Comparison of ENCODE assay signal across 21 cellular contexts in the genomic region with DNA sequence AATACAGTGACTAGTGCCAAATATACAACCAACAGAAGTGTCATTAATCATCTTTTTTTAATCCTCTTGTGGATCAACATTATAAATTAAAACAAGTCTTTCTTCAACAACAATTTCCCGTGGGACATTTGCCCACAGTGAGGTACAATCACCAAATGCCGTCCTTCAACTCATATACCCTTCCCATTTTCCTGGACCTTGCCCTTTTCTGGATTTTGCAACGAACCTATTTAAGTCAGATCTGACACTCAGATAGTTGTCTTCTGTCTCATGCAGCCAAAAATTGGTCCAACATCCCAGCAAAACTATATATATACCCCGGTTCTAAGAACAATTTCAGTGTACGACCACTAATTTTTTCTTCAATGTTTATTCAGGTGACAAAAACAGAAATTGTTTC.
A peak's percentile ranks its signal among the peaks of the same experiment; 100 is the strongest.
DNase-seq lines count a peak whose midpoint lies in the region; ATAC-seq and TF ChIP-seq lines count a peak whose summit lies in the region.
"Had no signal": no experiment of that assay in that cellular context is flagged by ENCODE, and none has a peak within 500 bp of the region (broad histone marks: within the 10 kb centered on the region; RNA-seq: fewer than 3 reads in every experiment).

No MANE protein-coding gene starts in this region.

- H3K4me1 ChIP-seq in GM23338 (ENCODE audit: insufficient read depth) (no peaks in the 10 kb centered on the region), OCI-LY3 (ENCODE audit: low read length) (peaks cover 10% of the 10 kb centered on the region), right lobe of liver (no peaks in the 10 kb centered on the region), heart left ventricle (no peaks in the 10 kb centered on the region)
- H3K4me1 ChIP-seq: BE2C; BLaER1 treated with 17β-estradiol and CSF1 and Interleukin-3, amounts not matched to agents 10 nM and 100 nM had no signal

- no peaks in the 10 kb centered on the region for H3K27me3 ChIP-seq in GM23338 (ENCODE audit: insufficient read depth)
- H3K27me3 ChIP-seq in OCI-LY3 (ENCODE audit: low read depth, low read length): no peaks in the 10 kb centered on the region
- no peaks in the 10 kb centered on the region for H3K27me3 ChIP-seq in right lobe of liver
- H3K27me3 ChIP-seq in heart left ventricle: no peaks in the 10 kb centered on the region
- H3K27me3 ChIP-seq: BE2C; BLaER1 treated with 17β-estradiol and CSF1 and Interleukin-3, amounts not matched to agents 10 nM and 100 nM had no signal

- TF ChIP-seq POLR2A in right lobe of liver (IDR thresholded peaks at IDR 0.05) (no peak), heart left ventricle (IDR thresholded peaks at IDR 0.05) (no peak)

- H3K9me3 ChIP-seq in OCI-LY3 (ENCODE audit: insufficient read depth, low read length): no peaks in the 10 kb centered on the region
- no peaks in the 10 kb centered on the region for H3K9me3 ChIP-seq in right lobe of liver
- H3K9me3 ChIP-seq in heart left ventricle: no peaks in the 10 kb centered on the region
- H3K9me3 ChIP-seq: BE2C; BLaER1 treated with 17β-estradiol and CSF1 and Interleukin-3, amounts not matched to agents 10 nM and 100 nM had no signal

- ATAC-seq in GM23338: no peak
- ATAC-seq in left lobe of liver: peak; percentile 73
- ATAC-seq in right lobe of liver: peak in 3 of 4 donors; percentile 48 to 74 (median 70)
- ATAC-seq in heart left ventricle: no peak
- no peak for ATAC-seq in HG03342 (IDR thresholded peaks at IDR 0.05; ENCODE audit: unreplicated experiment)
- ATAC-seq: GM12878, HCT116 had no signal

- DNase-seq in GM23338 (ENCODE audit: low spot score) (no peak), left lobe of liver (ENCODE audit: low spot score) (no peak), right lobe of liver (no peak), heart left ventricle (no peak), AML-193 (lab: John Stamatoyannopoulos, UW) (no peak)
- DNase-seq in activated CD8-positive, alpha-beta memory T cell treated with anti-CD3 and anti-CD28 coated beads, Interleukin-2, amount 50 U/mL, for 4 hours: no peak
- DNase-seq: BE2C; CD4-positive, alpha-beta T cell; CD8-positive, alpha-beta memory T cell; DMS 273 treated with DMSO at 0.1 percent for 48 hours; DMS79; EL; GDM1; GM23248; H9 had no signal

- no peak overlapping the region for H3K4me3 Mint-ChIP-seq in GM23338
- H3K4me3 Mint-ChIP-seq: CD14-positive monocyte; CD4-positive, alpha-beta T cell; CD8-positive, alpha-beta memory T cell; H9 had no signal

- H3K9me2 ChIP-seq in GM23338 (ENCODE audit: insufficient read depth): no peaks in the 10 kb centered on the region

- no peak overlapping the region for H3K27ac Mint-ChIP-seq in GM23338
- H3K27ac Mint-ChIP-seq: CD14-positive monocyte; CD4-positive, alpha-beta T cell; CD8-positive, alpha-beta memory T cell had no signal

- H3K4me2 ChIP-seq in GM23338 (no peak overlapping the region), OCI-LY3 (ENCODE audit: low read length) (no peak overlapping the region)
- H3K4me2 ChIP-seq: BLaER1 treated with 17β-estradiol and CSF1 and Interleukin-3, amounts not matched to agents 10 nM and 100 nM had no signal

- H3K36me3 Mint-ChIP-seq in GM23338 (ENCODE audit: low read depth): no peaks in the 10 kb centered on the region
- H3K36me3 Mint-ChIP-seq: CD14-positive monocyte; CD8-positive, alpha-beta memory T cell had no signal

- no peak overlapping the region for H3K4me3 ChIP-seq in GM23338
- H3K4me3 ChIP-seq in OCI-LY3 (ENCODE audit: low read length): no peak overlapping the region
- H3K4me3 ChIP-seq in right lobe of liver: no peak overlapping the region
- no peak overlapping the region for H3K4me3 ChIP-seq in heart left ventricle
- H3K4me3 ChIP-seq: BLaER1 treated with 17β-estradiol and CSF1 and Interleukin-3, amounts not matched to agents 10 nM and 100 nM; GM12878; GM23248 had no signal

- H3K9me3 Mint-ChIP-seq in GM23338: no peaks in the 10 kb centered on the region
- H3K9me3 Mint-ChIP-seq: CD14-positive monocyte; CD4-positive, alpha-beta T cell; CD8-positive, alpha-beta memory T cell; H9 had no signal

- intact Hi-C loops in right lobe of liver (cut with DNase I): no loop called here
- intact Hi-C loops in heart left ventricle (cut with DNase I): loop anchor here in 2 of 10 donors (10.0 kb wide), 2 partner anchors 78 to 88 kb away; no protein-coding TSS in a partner anchor

- H3K36me3 ChIP-seq in GM23338 (ENCODE audit: insufficient read depth): no peaks in the 10 kb centered on the region
- H3K36me3 ChIP-seq in OCI-LY3 (replicated peaks; ENCODE audit: low read depth, low read length): no peaks in the 10 kb centered on the region
- H3K36me3 ChIP-seq in right lobe of liver: no peaks in the 10 kb centered on the region
- H3K36me3 ChIP-seq in heart left ventricle: no peaks in the 10 kb centered on the region
- H3K36me3 ChIP-seq: BE2C; BLaER1 treated with 17β-estradiol and CSF1 and Interleukin-3, amounts not matched to agents 10 nM and 100 nM had no signal

- peaks cover 2% of the 10 kb centered on the region; the same call in 1 of the 3 replicates for H3K4me1 Mint-ChIP-seq in GM23338
- H3K4me1 Mint-ChIP-seq: CD14-positive monocyte had no signal

- no peaks in the 10 kb centered on the region for H4K20me1 ChIP-seq in GM23338 (replicated peaks; ENCODE audit: insufficient read depth)
- H4K20me1 ChIP-seq in OCI-LY3 (ENCODE audit: insufficient read depth, low read length): no peaks in the 10 kb centered on the region
- H4K20me1 ChIP-seq: BLaER1 treated with 17β-estradiol and CSF1 and Interleukin-3, amounts not matched to agents 10 nM and 100 nM had no signal

- H2AFZ ChIP-seq in GM23338 (0 out of 2 replicates have a peak overlapping the region, but pooled peaks have one; percentile 18), OCI-LY3 (ENCODE audit: low read depth, low read length) (peak overlapping the region; percentile 12; the same call in 1 of the 2 replicates)
- H2AFZ ChIP-seq: GM23248 had no signal

- H3K79me2 ChIP-seq in GM23338 (replicated peaks; ENCODE audit: insufficient read depth) (no peaks in the 10 kb centered on the region), OCI-LY3 (ENCODE audit: low read length) (no peaks in the 10 kb centered on the region)

- peaks cover 1% of the 10 kb centered on the region for H3K27me3 Mint-ChIP-seq in GM23338 (ENCODE audit: insufficient read depth, low read depth, poor library complexity)
- H3K27me3 Mint-ChIP-seq: CD8-positive, alpha-beta memory T cell had no signal

- TF ChIP-seq CTCF in GM23338 (conservative IDR thresholded peaks at IDR 0.05; ENCODE audit: low read depth in 2 of 2) (no peak), OCI-LY3 (IDR thresholded peaks at IDR 0.05; ENCODE audit: low read depth, low read length) (no peak), right lobe of liver (IDR thresholded peaks at IDR 0.05) (no peak), heart left ventricle (IDR thresholded peaks at IDR 0.05) (no peak)

- WGBS in right lobe of liver (ENCODE audit: insufficient coverage, low coverage, low lambda C conversion rate, missing lambda C conversion rate): 43% methylated on average over 5 of the region's 5 CpGs
- WGBS in heart left ventricle, 4 donors: 74 to 80% (median 77%) methylated on average over 5 of the region's 5 CpGs

- H3F3A ChIP-seq in GM23338 (replicated peaks; ENCODE audit: low read depth): no peaks in the 10 kb centered on the region

- H3K9ac ChIP-seq in OCI-LY3 (ENCODE audit: low read length): no peak overlapping the region
- H3K9ac ChIP-seq: BLaER1 treated with 17β-estradiol and CSF1 and Interleukin-3, amounts not matched to agents 10 nM and 100 nM; GM23248 had no signal

- H3K27ac ChIP-seq in GM23338 (ENCODE audit: low read depth): no peak overlapping the region
- H3K27ac ChIP-seq in OCI-LY3 (ENCODE audit: low read length): no peak overlapping the region
- no peak overlapping the region for H3K27ac ChIP-seq in right lobe of liver
- H3K27ac ChIP-seq in heart left ventricle: no peak overlapping the region
- H3K27ac ChIP-seq: BLaER1 treated with 17β-estradiol and CSF1 and Interleukin-3, amounts not matched to agents 10 nM and 100 nM; GM23248 had no signal

TF ChIP-seq in GM23338, 12 proteins besides CTCF, POLR2A, EP300 and RAD21 (continues in another document):
- no peak for TF ChIP-seq ZNF331 (CRISPR knock-in tag; IDR thresholded peaks at IDR 0.05; ENCODE audit: low read depth)
- no peak for TF ChIP-seq NANOG (IDR thresholded peaks at IDR 0.05; ENCODE audit: borderline replicate concordance)
- TF ChIP-seq, protein P1, sequence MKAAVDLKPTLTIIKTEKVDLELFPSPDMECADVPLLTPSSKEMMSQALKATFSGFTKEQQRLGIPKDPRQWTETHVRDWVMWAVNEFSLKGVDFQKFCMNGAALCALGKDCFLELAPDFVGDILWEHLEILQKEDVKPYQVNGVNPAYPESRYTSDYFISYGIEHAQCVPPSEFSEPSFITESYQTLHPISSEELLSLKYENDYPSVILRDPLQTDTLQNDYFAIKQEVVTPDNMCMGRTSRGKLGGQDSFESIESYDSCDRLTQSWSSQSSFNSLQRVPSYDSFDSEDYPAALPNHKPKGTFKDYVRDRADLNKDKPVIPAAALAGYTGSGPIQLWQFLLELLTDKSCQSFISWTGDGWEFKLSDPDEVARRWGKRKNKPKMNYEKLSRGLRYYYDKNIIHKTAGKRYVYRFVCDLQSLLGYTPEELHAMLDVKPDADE (IDR thresholded peaks at IDR 0.05): no peak
- no peak for TF ChIP-seq EZH2 (IDR thresholded peaks at IDR 0.05; ENCODE audit: low read depth, unreplicated experiment)
- TF ChIP-seq CREB1 (CRISPR knock-in tag; IDR thresholded peaks at IDR 0.05; ENCODE audit: low read depth): no peak
- TF ChIP-seq STAT1 (IDR thresholded peaks at IDR 0.05; ENCODE audit: unreplicated experiment): no peak

Comparison
In these comparisons a context has a peak if more than half of its experiments do, and no peak if none do; other contexts are left out.
1. ATAC-seq: peak in left lobe of liver (single experiment) and right lobe of liver (3 of 4); none in GM23338 (single experiment), heart left ventricle (0 of 4) and HG03342 (single experiment).